Comparison of ENCODE assay signal across 17 cellular contexts in the genomic region with DNA sequence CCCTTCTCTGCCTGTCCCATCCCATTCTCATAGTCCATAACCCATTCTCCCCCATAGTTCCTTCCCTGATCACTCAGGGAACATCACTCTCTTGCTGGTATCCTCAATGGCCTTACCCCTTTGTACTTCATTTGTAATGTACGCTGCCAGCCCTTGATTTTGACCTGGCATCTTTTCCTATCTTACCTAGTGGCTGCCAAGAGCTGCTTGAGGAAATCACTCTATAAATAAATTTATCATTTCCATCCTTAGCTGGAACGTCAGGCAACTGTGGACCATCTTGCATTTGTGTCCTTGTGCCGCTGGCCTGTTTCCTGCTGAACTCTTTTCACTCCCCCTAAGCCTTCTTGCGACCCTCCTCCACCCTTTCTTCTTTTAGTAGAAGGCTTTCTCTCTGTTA. TPM values are rescaled to one million over a fixed set of nuclear protein-coding genes. Genes with fewer than 3 reads are reported as not detected.
DNase-seq lines count a peak whose midpoint lies in the region; ATAC-seq and TF ChIP-seq lines count a peak whose summit lies in the region.
"Had no signal": no experiment of that assay in that cellular context is flagged by ENCODE, and none has a peak within 500 bp of the region (broad histone marks: within the 10 kb centered on the region; RNA-seq: fewer than 3 reads in every experiment).

No MANE protein-coding gene starts in this region.

- H3K79me2 ChIP-seq in mammary epithelial cell (ENCODE audit: insufficient read depth, low read length) = peaks cover 58% of the 10 kb centered on the region

- BruUV-seq in MCF 10A (replicated peaks; lab: Mats Ljungman, UMichigan) (no TSS peak), mammary epithelial cell (replicated peaks; lab: Mats Ljungman, UMichigan) (no TSS peak)

- no peak for DNase-seq in MCF 10A (ENCODE audit: unreplicated experiment)
- no peak for DNase-seq in mammary epithelial cell
- DNase-seq in heart left ventricle = peak in 1 of 5 donors; percentile 38
- DNase-seq in left ventricle myocardium superior = no peak
- DNase-seq in stimulated activated naive B cell treated with anti-CD40 and anti-IgM and Interleukin-4, amounts not matched to agents 10 μg/mL and 1 μg/mL and 100 μg/mL, for 72 hours = no peak
- no peak for DNase-seq in activated T-cell treated with anti-CD3 and anti-CD28 coated beads for 4 hours
- no peak for DNase-seq in NCI-H2196 (lab: John Stamatoyannopoulos, UW; ENCODE audit: unreplicated experiment)
- DNase-seq: 8988T; CD4-positive, alpha-beta memory T cell; DMS153; DMS79; GF-D8; HCEC 1CT had no signal

- no peak for TF ChIP-seq CTCF in MCF 10A (IDR thresholded peaks at IDR 0.05; ENCODE audit: unreplicated experiment)
- no peak for TF ChIP-seq CTCF in mammary epithelial cell (conservative IDR thresholded peaks at IDR 0.05 in 1 of 2, IDR thresholded peaks at IDR 0.05 in 1 of 2; ENCODE audit: extremely low read depth in 1 of 2, insufficient read depth in 1 of 2, low read depth in 1 of 2, low read length in 2 of 2)
- no peak for TF ChIP-seq CTCF in heart left ventricle (IDR thresholded peaks at IDR 0.05)

- dilution Hi-C loops in mammary epithelial cell (cut with HindIII; ENCODE audit: low sequenced_read_pairs) = no loop called here

- no peaks in the 10 kb centered on the region for H4K20me1 ChIP-seq in mammary epithelial cell (ENCODE audit: insufficient read depth, low read length)

- peak overlapping the region; percentile 32 for H3K27ac Mint-ChIP-seq in MCF 10A (ENCODE audit: low read depth, unreplicated experiment)
- peak overlapping the region; percentile 70 for H3K27ac Mint-ChIP-seq in stimulated activated naive B cell treated with anti-CD40 and anti-IgM and Interleukin-4, amounts not matched to agents 10 μg/mL and 1 μg/mL and 100 μg/mL, for 72 hours
- H3K27ac Mint-ChIP-seq: CD4-positive, alpha-beta memory T cell; GM23338 had no signal

- intact Hi-C loops in MCF 10A (cut with micrococcal nuclease) = no loop called here
- intact Hi-C loops in mammary epithelial cell (cut with micrococcal nuclease) = no loop called here
- intact Hi-C loops in heart left ventricle (cut with DNase I) = no loop called here
- intact Hi-C loops in left ventricle myocardium superior (cut with micrococcal nuclease) = no loop called here

- ATAC-seq in heart left ventricle (peak; percentile 37 to 89 (median 79)), left ventricle myocardium superior (peak; percentile 90)
- ATAC-seq in stimulated activated naive B cell treated with anti-CD40 and anti-IgM and Interleukin-4, amounts not matched to agents 10 μg/mL and 1 μg/mL and 100 μg/mL, for 72 hours (replicated peaks) = no peak
- ATAC-seq: GM23338 had no signal

- no peaks in the 10 kb centered on the region for H3K27me3 Mint-ChIP-seq in MCF 10A (ENCODE audit: insufficient read depth, unreplicated experiment)
- no peaks in the 10 kb centered on the region for H3K27me3 Mint-ChIP-seq in stimulated activated naive B cell treated with anti-CD40 and anti-IgM and Interleukin-4, amounts not matched to agents 10 μg/mL and 1 μg/mL and 100 μg/mL, for 72 hours

- in situ Hi-C loops in mammary epithelial cell (cut with MboI; ENCODE audit: low sequenced_read_pairs in 2 of 2) = no loop called here

- H3K27ac ChIP-seq in mammary epithelial cell (ENCODE audit: insufficient read depth, low read depth, low read length) = no peak overlapping the region
- H3K27ac ChIP-seq in heart left ventricle = peak overlapping the region in 3 of 12 donors; percentile 17 to 60 (median 39)
- H3K27ac ChIP-seq: BLaER1, HL-60 had no signal

- no peaks in the 10 kb centered on the region for H3K36me3 Mint-ChIP-seq in MCF 10A (ENCODE audit: insufficient read depth, unreplicated experiment)
- peaks cover 16 to 48% of the 10 kb centered on the region in 2 donors for H3K36me3 Mint-ChIP-seq in stimulated activated naive B cell treated with anti-CD40 and anti-IgM and Interleukin-4, amounts not matched to agents 10 μg/mL and 1 μg/mL and 100 μg/mL, for 72 hours
- H3K36me3 Mint-ChIP-seq: CD4-positive, alpha-beta memory T cell had no signal

- TF ChIP-seq POLR2A in heart left ventricle (IDR thresholded peaks at IDR 0.05) = no peak

- 97% methylated on average over 3 of the region's 4 CpGs for WGBS in mammary epithelial cell (ENCODE audit: low coverage, missing lambda C conversion rate)
- 44 to 55% (median 47%) methylated on average over 4 of the region's 4 CpGs for WGBS in heart left ventricle, 4 donors

- no peak overlapping the region for H3K4me2 ChIP-seq in mammary epithelial cell (ENCODE audit: insufficient read depth, low read depth, low read length)
- H3K4me2 ChIP-seq: BLaER1, GM23338 had no signal

- no peak overlapping the region for H3K4me3 Mint-ChIP-seq in MCF 10A (ENCODE audit: unreplicated experiment)
- H3K4me3 Mint-ChIP-seq in stimulated activated naive B cell treated with anti-CD40 and anti-IgM and Interleukin-4, amounts not matched to agents 10 μg/mL and 1 μg/mL and 100 μg/mL, for 72 hours = peak overlapping the region in 1 of 2 donors; percentile 13
- H3K4me3 Mint-ChIP-seq: CD14-positive monocyte; CD4-positive, alpha-beta memory T cell; GM23338 had no signal

- POLR2A ChIA-PET in MCF 10A (lab: Yijun Ruan, JAX) = interaction anchor here (8.4 to 9.3 kb wide), 2 partner anchors 12 to 15 kb away, joined by 120 to 136 read pairs; a partner anchor contains a TSS

- H3K4me1 ChIP-seq in mammary epithelial cell (ENCODE audit: insufficient read depth, low read length) (peaks cover 10% of the 10 kb centered on the region), heart left ventricle (peaks cover 0 to 23% (median 1%) of the 10 kb centered on the region in 12 donors)

- no peak overlapping the region for H3K9ac ChIP-seq in mammary epithelial cell (ENCODE audit: insufficient read depth, low read length)
- H3K9ac ChIP-seq: BLaER1 had no signal

- no peaks in the 10 kb centered on the region for H3K27me3 ChIP-seq in mammary epithelial cell (ENCODE audit: insufficient read depth, low read length)
- no peaks in the 10 kb centered on the region for H3K27me3 ChIP-seq in heart left ventricle
- H3K27me3 ChIP-seq: BLaER1 had no signal

- H3K4me1 Mint-ChIP-seq in MCF 10A (ENCODE audit: insufficient read depth, unreplicated experiment) = peaks cover 19% of the 10 kb centered on the region
- peaks cover 42 to 52% of the 10 kb centered on the region in 2 donors for H3K4me1 Mint-ChIP-seq in stimulated activated naive B cell treated with anti-CD40 and anti-IgM and Interleukin-4, amounts not matched to agents 10 μg/mL and 1 μg/mL and 100 μg/mL, for 72 hours
- H3K4me1 Mint-ChIP-seq: CD4-positive, alpha-beta memory T cell had no signal

- H3K4me3 ChIP-seq in mammary epithelial cell (replicated peaks in 1 of 3; ENCODE audit: insufficient read depth in 1 of 3, low read depth in 2 of 3, low read length in 3 of 3) (no peak overlapping the region), heart left ventricle (no peak overlapping the region)
- H3K4me3 ChIP-seq: BLaER1, GM23338 had no signal

- H3K9me3 ChIP-seq in mammary epithelial cell (replicated peaks; ENCODE audit: insufficient read depth, low read length) (no peaks in the 10 kb centered on the region), heart left ventricle (no peaks in the 10 kb centered on the region)

- CTCF ChIA-PET in MCF 10A (lab: Yijun Ruan, JAX) (interaction anchor here (0.6 to 11.5 kb wide), 4 partner anchors 14 to 321 kb away, joined by 3 to 118 read pairs (median 14); a partner anchor contains a TSS), mammary epithelial cell (lab: Charles Lee; ENCODE audit: low non-redundant PET) (no interaction called here)

- H2AFZ ChIP-seq in mammary epithelial cell (ENCODE audit: low read depth, low read length) = no peak overlapping the region
- H2AFZ ChIP-seq: GM23338 had no signal

- no peaks in the 10 kb centered on the region for H3K9me3 Mint-ChIP-seq in MCF 10A (ENCODE audit: unreplicated experiment)
- peaks cover 0 to 3% of the 10 kb centered on the region in 2 donors for H3K9me3 Mint-ChIP-seq in stimulated activated naive B cell treated with anti-CD40 and anti-IgM and Interleukin-4, amounts not matched to agents 10 μg/mL and 1 μg/mL and 100 μg/mL, for 72 hours
- H3K9me3 Mint-ChIP-seq: CD4-positive, alpha-beta memory T cell; GM23338 had no signal

- H3K36me3 ChIP-seq in mammary epithelial cell (ENCODE audit: insufficient read depth, low read length) (no peaks in the 10 kb centered on the region), heart left ventricle (no peaks in the 10 kb centered on the region)

RNA-seq across cellular contexts. Expression of a gene that starts 14.0 kb away (rescaled TPM):
- total RNA-seq in MCF 10A (2022) (21.2 and 32.0 TPM in 2 replicates), mammary epithelial cell (10 to 100 TPM; 23.9 to 43.3 TPM), heart left ventricle (10 to 100 TPM; 12.2 to 37.7 (median 26.3) TPM), left ventricle myocardium superior (23.9 TPM)
- polyA plus RNA-seq in mammary epithelial cell (6.8 TPM), heart left ventricle (10 to 100 TPM in 1 of 2 donors, 1 to 10 TPM in 1; 2.9 to 13.9 TPM)
- 46.0 TPM for polyA minus RNA-seq in mammary epithelial cell

Comparison
In these comparisons a context has a peak if more than half of its experiments do, and no peak if none do; other contexts are left out.
1. ATAC-seq: peak in heart left ventricle (4 of 4) and left ventricle myocardium superior (single experiment); none in stimulated activated naive B cell treated with anti-CD40 and anti-IgM and Interleukin-4, amounts not matched to agents 10 μg/mL and 1 μg/mL and 100 μg/mL, for 72 hours (0 of 2).